Comparison of ENCODE assay signal across 27 cellular contexts in genomic region chr5:407801-408268, GRCh38. TPM values are rescaled to one million over a fixed set of nuclear protein-coding genes. Genes with fewer than 3 reads are reported as not detected.
DNase-seq lines count a peak whose midpoint lies in the region; ATAC-seq and TF ChIP-seq lines count a peak whose summit lies in the region.
"Had no signal": no experiment of that assay in that cellular context is flagged by ENCODE, and none has a peak within 500 bp of the region (broad histone marks: within the 10 kb centered on the region; RNA-seq: fewer than 3 reads in every experiment).

No MANE protein-coding gene starts in this region.

- H3K14ac ChIP-seq in mesenchymal stem cell (ENCODE audit: low read length in 2 of 2) = no peak overlapping the region

- no peak for TF ChIP-seq CTCF in RWPE2 (IDR thresholded peaks at IDR 0.05; ENCODE audit: poor library complexity, severe bottlenecking)
- no peak for TF ChIP-seq CTCF in activated CD8-positive, alpha-beta T cell treated with anti-CD3 and anti-CD28 coated beads for 36 hours (IDR thresholded peaks at IDR 0.05)

- H4K91ac ChIP-seq in mesenchymal stem cell (ENCODE audit: low read length) = peak overlapping the region; percentile 70

- peak overlapping the region; percentile 35 for H3K27ac ChIP-seq in RWPE2 (ENCODE audit: poor library complexity, severe bottlenecking)
- H3K27ac ChIP-seq in mesenchymal stem cell (ENCODE audit: low read length, poor library complexity, severe bottlenecking) = no peak overlapping the region
- H3K27ac ChIP-seq: uterus had no signal

- H3K36me3 ChIP-seq in RWPE2 (ENCODE audit: low read depth) (no peaks in the 10 kb centered on the region), mesenchymal stem cell (ENCODE audit: control insufficient read depth in 1 of 2, insufficient read depth in 2 of 2, low read depth in 1 of 2, low read length in 2 of 2) (peaks cover 0 to 7% of the 10 kb centered on the region in 2 experiments)
- H3K36me3 ChIP-seq: uterus had no signal

- H3K79me1 ChIP-seq in mesenchymal stem cell (replicated peaks; ENCODE audit: low read length, poor library complexity, severe bottlenecking) = no peaks in the 10 kb centered on the region

- H3K36me3 Mint-ChIP-seq in activated T-cell treated with anti-CD3 and anti-CD28 coated beads, Interleukin-2, amount 50 U/mL, for 72 hours (ENCODE audit: insufficient read depth in 2 of 2) = peaks cover 3 to 30% of the 10 kb centered on the region in 2 donors
- H3K36me3 Mint-ChIP-seq in activated CD8-positive, alpha-beta T cell treated with anti-CD3 and anti-CD28 coated beads for 36 hours (ENCODE audit: low read depth) = peaks cover 17% of the 10 kb centered on the region
- H3K36me3 Mint-ChIP-seq: naive B cell had no signal

- H3K23ac ChIP-seq in mesenchymal stem cell (ENCODE audit: low read length in 2 of 2) = no peak overlapping the region

- H3K4me1 Mint-ChIP-seq in activated T-cell treated with anti-CD3 and anti-CD28 coated beads, Interleukin-2, amount 50 U/mL, for 72 hours (ENCODE audit: low read depth) = peaks cover 42% of the 10 kb centered on the region
- peaks cover 25% of the 10 kb centered on the region for H3K4me1 Mint-ChIP-seq in activated CD8-positive, alpha-beta T cell treated with anti-CD3 and anti-CD28 coated beads for 36 hours (ENCODE audit: low read depth)
- H3K4me1 Mint-ChIP-seq: T-helper 17 cell had no signal

- POLR2A ChIA-PET in activated CD8-positive, alpha-beta T cell treated with anti-CD3 and anti-CD28 coated beads for 36 hours (lab: Charles Lee) = no interaction called here
- POLR2A ChIA-PET in HEK293T (lab: Yijun Ruan, JAX) = no interaction called here

- no peak overlapping the region for H3K4me3 ChIP-seq in RWPE2 (ENCODE audit: severe bottlenecking)
- H3K4me3 ChIP-seq in mesenchymal stem cell (ENCODE audit: insufficient read depth in 1 of 2, low read depth in 1 of 2, low read length in 2 of 2) = no peak overlapping the region
- H3K4me3 ChIP-seq: SJSA1, smooth muscle cell, uterus had no signal

- peaks cover 0 to 2% of the 10 kb centered on the region in 2 donors for H3K9me3 Mint-ChIP-seq in activated T-cell treated with anti-CD3 and anti-CD28 coated beads, Interleukin-2, amount 50 U/mL, for 72 hours
- H3K9me3 Mint-ChIP-seq in activated CD8-positive, alpha-beta T cell treated with anti-CD3 and anti-CD28 coated beads for 36 hours = no peaks in the 10 kb centered on the region
- H3K9me3 Mint-ChIP-seq: stimulated activated effector memory CD8-positive, alpha-beta T cell treated with anti-CD3 and anti-CD28 coated beads, Interleukin-12 subunit alpha, Interleukin-12 subunit beta, amount 100 ng/mL, for 72 hours had no signal

- no peak overlapping the region for H2BK5ac ChIP-seq in mesenchymal stem cell (ENCODE audit: low read depth, low read length, poor library complexity, severe bottlenecking)

- no peak overlapping the region for H3K4me2 ChIP-seq in mesenchymal stem cell (ENCODE audit: low read length, poor library complexity, severe bottlenecking)
- H3K4me2 ChIP-seq: smooth muscle cell had no signal

- CTCF ChIA-PET in activated CD8-positive, alpha-beta T cell treated with anti-CD3 and anti-CD28 coated beads for 36 hours (lab: Charles Lee) = no interaction called here
- CTCF ChIA-PET in HEK293T (lab: Yijun Ruan, JAX) = interaction anchor here (1.3 kb wide), 1 partner anchor 14 kb away, joined by 5 read pairs; no protein-coding TSS in a partner anchor

- H3K9me3 ChIP-seq in RWPE2 (ENCODE audit: severe bottlenecking) (no peaks in the 10 kb centered on the region), mesenchymal stem cell (ENCODE audit: control insufficient read depth, low read length) (no peaks in the 10 kb centered on the region)
- H3K9me3 ChIP-seq: SJSA1, uterus had no signal

- no peak overlapping the region for H2AK5ac ChIP-seq in mesenchymal stem cell (ENCODE audit: low read length, severe bottlenecking)

- no peak overlapping the region for H3K4me3 Mint-ChIP-seq in activated T-cell treated with anti-CD3 and anti-CD28 coated beads, Interleukin-2, amount 50 U/mL, for 72 hours
- no peak overlapping the region for H3K4me3 Mint-ChIP-seq in activated CD8-positive, alpha-beta T cell treated with anti-CD3 and anti-CD28 coated beads for 36 hours
- H3K4me3 Mint-ChIP-seq: naive B cell; stimulated activated effector memory CD8-positive, alpha-beta T cell treated with anti-CD3 and anti-CD28 coated beads, Interleukin-12 subunit alpha, Interleukin-12 subunit beta, amount 100 ng/mL, for 72 hours; T-helper 17 cell had no signal

- ATAC-seq in RWPE2 (ENCODE audit: low read depth) = peak; percentile 75
- no peak for ATAC-seq in activated T-cell treated with anti-CD3 and anti-CD28 coated beads, Interleukin-2, amount 50 U/mL, for 72 hours (replicated peaks in 1 of 2)
- no peak for ATAC-seq in activated CD8-positive, alpha-beta T cell treated with anti-CD3 and anti-CD28 coated beads for 36 hours
- ATAC-seq: left cardiac atrium; Panc1; stimulated activated effector memory CD8-positive, alpha-beta T cell treated with anti-CD3 and anti-CD28 coated beads, Interleukin-12 subunit alpha, Interleukin-12 subunit beta, amount 100 ng/mL, for 72 hours; T-helper 17 cell had no signal

- DNase-seq in stimulated activated CD4-positive, alpha-beta T cell treated with anti-CD3 and anti-CD28 coated beads, Interleukin-15, amount 100 ng/mL, for 24 hours = peak; percentile 1
- no peak for DNase-seq in stimulated activated CD4-positive, alpha-beta T cell treated with anti-CD3 and anti-CD28 coated beads, Interleukin-4, amount 100 ng/mL, for 24 hours
- DNase-seq in RWPE2 (ENCODE audit: low spot score) (no peak), mesenchymal stem cell (no peak), epidermal melanocyte (ENCODE audit: insufficient read length, low spot score) (no peak), HEK293T (ENCODE audit: extremely low spot score) (no peak)
- DNase-seq in activated T-cell treated with anti-CD3 and anti-CD28 coated beads, Interleukin-2, amount 50 U/mL, for 72 hours = no peak
- DNase-seq in activated CD8-positive, alpha-beta T cell treated with anti-CD3 and anti-CD28 coated beads for 36 hours = no peak
- DNase-seq: ACHN; activated CD4-positive, alpha-beta T cell treated with anti-CD3 and anti-CD28 coated beads for 4 hours; activated naive CD4-positive, alpha-beta T cell treated with anti-CD3 and anti-CD28 coated beads, Interleukin-2, amount 50 U/mL, for 16 hours; activated T-cell treated with anti-CD3 and anti-CD28 coated beads, Interleukin-2, amount 50 U/mL, for 48 hours; amygdala; caudate nucleus; DMS79; Kasumi-1; left cardiac atrium; naive B cell; NCI-H1105; NCI-H446 treated with DMSO at 0.1 percent for 48 hours; occipital lobe; T-helper 17 cell; uterus had no signal

- H3K9ac ChIP-seq in mesenchymal stem cell (ENCODE audit: low read length) = no peak overlapping the region

- no peak overlapping the region for H3K4ac ChIP-seq in mesenchymal stem cell (ENCODE audit: low read depth in 1 of 2, low read length in 2 of 2)

- peak overlapping the region; percentile 67 for H4K8ac ChIP-seq in mesenchymal stem cell (ENCODE audit: low read length)

- H3K27me3 ChIP-seq in RWPE2 (ENCODE audit: insufficient read depth, poor library complexity, severe bottlenecking) = no peaks in the 10 kb centered on the region
- no peaks in the 10 kb centered on the region for H3K27me3 ChIP-seq in mesenchymal stem cell (ENCODE audit: control insufficient read depth in 1 of 2, insufficient read depth in 1 of 2, low read length in 2 of 2)
- H3K27me3 ChIP-seq: SJSA1, uterus had no signal

- peak overlapping the region in 1 of 2 experiments; percentile 21 for H2BK12ac ChIP-seq in mesenchymal stem cell (ENCODE audit: low read length in 2 of 2)

- peak overlapping the region; percentile 18 for H2AFZ ChIP-seq in mesenchymal stem cell (ENCODE audit: low read depth, low read length)

- peaks cover 21% of the 10 kb centered on the region for H3K27me3 Mint-ChIP-seq in activated T-cell treated with anti-CD3 and anti-CD28 coated beads, Interleukin-2, amount 50 U/mL, for 72 hours (ENCODE audit: low read depth)
- peaks cover 6% of the 10 kb centered on the region for H3K27me3 Mint-ChIP-seq in activated CD8-positive, alpha-beta T cell treated with anti-CD3 and anti-CD28 coated beads for 36 hours

- no peak overlapping the region for H2BK15ac ChIP-seq in mesenchymal stem cell (ENCODE audit: low read depth, poor library complexity, severe bottlenecking)

- H3K4me1 ChIP-seq in RWPE2 (ENCODE audit: insufficient read depth, poor library complexity, severe bottlenecking) (peaks cover 17% of the 10 kb centered on the region), mesenchymal stem cell (ENCODE audit: control insufficient read depth, insufficient read depth, low read depth, low read length) (no peaks in the 10 kb centered on the region)
- H3K4me1 ChIP-seq: uterus had no signal

- intact Hi-C loops in activated CD8-positive, alpha-beta T cell treated with anti-CD3 and anti-CD28 coated beads for 36 hours (cut with micrococcal nuclease) = no loop called here

- no peak overlapping the region for H3K27ac Mint-ChIP-seq in activated T-cell treated with anti-CD3 and anti-CD28 coated beads, Interleukin-2, amount 50 U/mL, for 72 hours
- no peak overlapping the region for H3K27ac Mint-ChIP-seq in activated CD8-positive, alpha-beta T cell treated with anti-CD3 and anti-CD28 coated beads for 36 hours
- H3K27ac Mint-ChIP-seq: naive B cell; stimulated activated effector memory CD8-positive, alpha-beta T cell treated with anti-CD3 and anti-CD28 coated beads, Interleukin-12 subunit alpha, Interleukin-12 subunit beta, amount 100 ng/mL, for 72 hours; T-helper 17 cell had no signal

- WGBS in mesenchymal stem cell = 85% methylated on average over 6 of the region's 8 CpGs

- peak overlapping the region in 1 of 2 experiments; percentile 68 for H3K18ac ChIP-seq in mesenchymal stem cell (ENCODE audit: low read depth in 1 of 2, low read length in 2 of 2)

- H2BK120ac ChIP-seq in mesenchymal stem cell (ENCODE audit: low read depth, low read length) = no peak overlapping the region

TF ChIP-seq in HEK293T, 16 proteins besides CTCF, POLR2A, EP300 and RAD21:
- TF ChIP-seq SP1 (IDR thresholded peaks at IDR 0.05) (no peak), PKNOX1 (IDR thresholded peaks at IDR 0.05) (no peak), L3MBTL2 (conservative IDR thresholded peaks at IDR 0.05) (no peak), TARDBP (IDR thresholded peaks at IDR 0.05) (no peak), FOXA1 (IDR thresholded peaks at IDR 0.05) (no peak)

RNA-seq across cellular contexts. Expression of gene EXOC3, which starts 35.1 kb away (rescaled TPM):
- polyA plus RNA-seq in mesenchymal stem cell (2013, experiment 1 of 2) = 24.3 TPM
- polyA plus RNA-seq in mesenchymal stem cell (2013, experiment 2 of 2) = 23.1 TPM
- total RNA-seq in activated T-cell treated with anti-CD3 and anti-CD28 coated beads, Interleukin-2, amount 50 U/mL, for 72 hours = 10 to 100 TPM; 60.1 to 78.2 TPM
- total RNA-seq in activated CD8-positive, alpha-beta T cell treated with anti-CD3 and anti-CD28 coated beads for 36 hours = 10 to 100 TPM; 65.9 to 67.6 TPM
